ENCODE assay signal across 10 cellular contexts in genomic region chr4:186946682-186947294, GRCh38.
DNase-seq lines count a peak whose midpoint lies in the region; ATAC-seq and TF ChIP-seq lines count a peak whose summit lies in the region.
"Had no signal": no experiment of that assay in that cellular context is flagged by ENCODE, and none has a peak within 500 bp of the region (broad histone marks: within the 10 kb centered on the region; RNA-seq: fewer than 3 reads in every experiment).

No MANE protein-coding gene starts in this region.

- no peaks in the 10 kb centered on the region for H3K36me3 Mint-ChIP-seq in stimulated activated effector memory CD8-positive, alpha-beta T cell treated with anti-CD3 and anti-CD28 coated beads, Interleukin-12 subunit alpha, Interleukin-12 subunit beta, amount 100 ng/mL, for 72 hours

- no peak overlapping the region for H3K27ac ChIP-seq in neuronal stem cell (replicated peaks; ENCODE audit: low read length)

- H3K18ac ChIP-seq in neuronal stem cell (ENCODE audit: low read length): peak overlapping the region; percentile 83

- H3K14ac ChIP-seq in neuronal stem cell (ENCODE audit: low read length): no peak overlapping the region

- H3K4me3 ChIP-seq in choroid plexus epithelial cell (ENCODE audit: low read depth, low read length) (no peak overlapping the region), neuronal stem cell (ENCODE audit: low read length in 2 of 2) (no peak overlapping the region)

- ATAC-seq in omental fat pad (ENCODE audit: low FRiP score): no peak
- no peak for ATAC-seq in stimulated activated effector memory CD8-positive, alpha-beta T cell treated with anti-CD3 and anti-CD28 coated beads, Interleukin-12 subunit alpha, Interleukin-12 subunit beta, amount 100 ng/mL, for 72 hours

- peak overlapping the region; percentile 9 for H3K9ac ChIP-seq in neuronal stem cell (ENCODE audit: low read depth, low read length, poor library complexity)

- peak overlapping the region; percentile 4 for H2AFZ ChIP-seq in neuronal stem cell (ENCODE audit: low read length)

- no peak overlapping the region for H3K4me3 Mint-ChIP-seq in stimulated activated effector memory CD8-positive, alpha-beta T cell treated with anti-CD3 and anti-CD28 coated beads, Interleukin-12 subunit alpha, Interleukin-12 subunit beta, amount 100 ng/mL, for 72 hours

- H4K8ac ChIP-seq in neuronal stem cell (ENCODE audit: low read depth, low read length): no peak overlapping the region

- H3K4me1 ChIP-seq in neuronal stem cell (ENCODE audit: control insufficient read depth in 2 of 2, insufficient read depth in 1 of 2, low read depth in 1 of 2, low read length in 2 of 2): peaks cover 7 to 18% of the 10 kb centered on the region in 2 donors

- H3K79me1 ChIP-seq in neuronal stem cell (ENCODE audit: low read depth, low read length): peaks cover 3% of the 10 kb centered on the region

- peak; percentile 78 for DNase-seq in ELF-1 (ENCODE audit: low read depth, low spot score)
- DNase-seq in NCI-H345 treated with DMSO at 0.1 percent for 48 hours (lab: John Stamatoyannopoulos, UW; ENCODE audit: unreplicated experiment): peak; percentile 56
- DNase-seq in choroid plexus epithelial cell (ENCODE audit: low read depth): peak; percentile 60
- no peak for DNase-seq in neuronal stem cell (ENCODE audit: low spot score)
- no peak for DNase-seq in omental fat pad (ENCODE audit: low spot score)
- DNase-seq in Ammon's horn (ENCODE audit: low spot score): no peak
- DNase-seq in stimulated activated effector memory CD8-positive, alpha-beta T cell treated with anti-CD3 and anti-CD28 coated beads, Interleukin-12 subunit alpha, Interleukin-12 subunit beta, amount 100 ng/mL, for 72 hours (ENCODE audit: low spot score in 2 of 2): no peak
- DNase-seq in NCI-H187 (lab: John Stamatoyannopoulos, UW): no peak
- DNase-seq: effector CD8-positive, alpha-beta T cell; NCI-H2029 treated with DMSO at 0.1 percent for 48 hours had no signal

- peak; percentile 62 for TF ChIP-seq CTCF in choroid plexus epithelial cell (conservative IDR thresholded peaks at IDR 0.05; ENCODE audit: low read depth, low read length)
- TF ChIP-seq CTCF in omental fat pad (IDR thresholded peaks at IDR 0.05): no peak

- no peak overlapping the region for H2BK120ac ChIP-seq in neuronal stem cell (ENCODE audit: low read depth, low read length)

- H3K9me3 ChIP-seq in neuronal stem cell (replicated peaks in 1 of 2; ENCODE audit: control insufficient read depth in 2 of 2, insufficient read depth in 1 of 2, low read depth in 1 of 2, low read length in 2 of 2): no peaks in the 10 kb centered on the region

- H3K4ac ChIP-seq in neuronal stem cell (ENCODE audit: low read length): no peak overlapping the region

- no peak overlapping the region for H4K91ac ChIP-seq in neuronal stem cell (ENCODE audit: low read depth, low read length, poor library complexity)

- H3K23ac ChIP-seq in neuronal stem cell (ENCODE audit: low read depth, low read length, poor library complexity): no peak overlapping the region

- no peaks in the 10 kb centered on the region for H3K27me3 ChIP-seq in neuronal stem cell (ENCODE audit: control insufficient read depth in 3 of 3, insufficient read depth in 3 of 3, low read depth in 1 of 3, low read length in 3 of 3)

- no peak overlapping the region for H3K4me2 ChIP-seq in neuronal stem cell (ENCODE audit: insufficient read depth, low read length, poor library complexity, severe bottlenecking)

- peaks cover 10% of the 10 kb centered on the region for H3K9me3 Mint-ChIP-seq in stimulated activated effector memory CD8-positive, alpha-beta T cell treated with anti-CD3 and anti-CD28 coated beads, Interleukin-12 subunit alpha, Interleukin-12 subunit beta, amount 100 ng/mL, for 72 hours

- no peaks in the 10 kb centered on the region for H3K4me1 Mint-ChIP-seq in stimulated activated effector memory CD8-positive, alpha-beta T cell treated with anti-CD3 and anti-CD28 coated beads, Interleukin-12 subunit alpha, Interleukin-12 subunit beta, amount 100 ng/mL, for 72 hours

- no peak overlapping the region for H3K27ac Mint-ChIP-seq in stimulated activated effector memory CD8-positive, alpha-beta T cell treated with anti-CD3 and anti-CD28 coated beads, Interleukin-12 subunit alpha, Interleukin-12 subunit beta, amount 100 ng/mL, for 72 hours

- H2AK5ac ChIP-seq in neuronal stem cell (ENCODE audit: low read depth, low read length): peak overlapping the region; percentile 41

- H2BK5ac ChIP-seq in neuronal stem cell (ENCODE audit: low read length): peak overlapping the region; percentile 43

- whole genome bisulfite sequencing in neuronal stem cell (ENCODE audit: extremely low coverage in 2 of 2, insufficient read length in 2 of 2, insufficient replicate concordance in 1 of 2), 2 donors: no CpG with 5 or more reads among the region's 11 CpGs

- no peaks in the 10 kb centered on the region for H3K36me3 ChIP-seq in neuronal stem cell (replicated peaks in 1 of 2; ENCODE audit: control insufficient read depth in 2 of 2, insufficient read depth in 2 of 2, low read length in 2 of 2)

- no peak overlapping the region for H2BK15ac ChIP-seq in neuronal stem cell (ENCODE audit: low read length)

- H2BK12ac ChIP-seq in neuronal stem cell (ENCODE audit: low read length): no peak overlapping the region

Comparison
In these comparisons a context has a peak if more than half of its experiments do, and no peak if none do; other contexts are left out.
1. DNase-seq: peak in ELF-1 (single experiment), NCI-H345 treated with DMSO at 0.1 percent for 48 hours (single experiment) and choroid plexus epithelial cell (single experiment); none in neuronal stem cell (single experiment), omental fat pad (single experiment), Ammon's horn (single experiment), stimulated activated effector memory CD8-positive, alpha-beta T cell treated with anti-CD3 and anti-CD28 coated beads, Interleukin-12 subunit alpha, Interleukin-12 subunit beta, amount 100 ng/mL, for 72 hours (0 of 2) and NCI-H187 (0 of 2).